Comparison of ENCODE assay signal across 9 cellular contexts in the genomic region with DNA sequence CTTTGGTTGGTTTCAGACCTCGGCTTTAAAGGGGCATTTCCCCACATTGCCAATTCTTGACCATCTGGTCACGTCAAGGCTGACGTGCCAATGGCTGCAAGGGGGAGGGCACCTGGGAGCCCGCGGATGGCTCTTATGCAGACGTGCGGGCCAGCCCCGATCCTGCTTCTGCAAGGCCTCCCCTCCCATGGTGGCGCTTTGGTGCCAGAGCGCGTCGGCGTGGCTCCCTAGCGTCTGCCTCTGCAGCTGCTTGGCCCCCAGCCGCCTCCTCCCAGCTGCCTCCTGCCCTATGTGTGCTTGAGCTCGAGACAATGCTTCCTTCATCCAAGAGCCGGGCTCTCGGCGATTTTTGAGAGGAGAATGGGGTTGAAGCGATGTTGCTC. TPM values are rescaled to one million over a fixed set of nuclear protein-coding genes. Genes with fewer than 3 reads are reported as not detected.
DNase-seq lines count a peak whose midpoint lies in the region; ATAC-seq lines count a peak whose summit lies in the region.
"Had no signal": no experiment of that assay in that cellular context is flagged by ENCODE, and none has a peak within 500 bp of the region (broad histone marks: within the 10 kb centered on the region; RNA-seq: fewer than 3 reads in every experiment).

No MANE protein-coding gene starts in this region.

- peak overlapping the region; percentile 39 for H3K9ac ChIP-seq in skeletal muscle satellite cell (ENCODE audit: low read depth, low read length)

- intact Hi-C loops in activated naive CD4-positive, alpha-beta T cell treated with anti-CD3 and anti-CD28 coated beads for 36 hours (cut with micrococcal nuclease): no loop called here

- no peak for ATAC-seq in activated naive CD8-positive, alpha-beta T cell treated with anti-CD3 and anti-CD28 coated beads, Interleukin-2, amount 50 U/mL, for 24 hours
- no peak for ATAC-seq in HG03460 (IDR thresholded peaks at IDR 0.05; ENCODE audit: unreplicated experiment)

- peak overlapping the region; percentile 38 for H3K4me3 ChIP-seq in skeletal muscle satellite cell (ENCODE audit: low read length)

- CTCF ChIA-PET in activated naive CD4-positive, alpha-beta T cell treated with anti-CD3 and anti-CD28 coated beads for 36 hours (lab: Charles Lee): no interaction called here

- no peak overlapping the region for H3K4me3 Mint-ChIP-seq in activated naive CD8-positive, alpha-beta T cell treated with anti-CD3 and anti-CD28 coated beads, Interleukin-2, amount 50 U/mL, for 24 hours
- H3K4me3 Mint-ChIP-seq in activated naive CD4-positive, alpha-beta T cell treated with anti-CD3 and anti-CD28 coated beads for 36 hours: no peak overlapping the region

- peaks cover 56% of the 10 kb centered on the region for H3K4me1 Mint-ChIP-seq in activated naive CD8-positive, alpha-beta T cell treated with anti-CD3 and anti-CD28 coated beads, Interleukin-2, amount 50 U/mL, for 24 hours
- peaks cover 63% of the 10 kb centered on the region for H3K4me1 Mint-ChIP-seq in activated naive CD4-positive, alpha-beta T cell treated with anti-CD3 and anti-CD28 coated beads for 36 hours (ENCODE audit: low read depth)

- H3K4me1 ChIP-seq in skeletal muscle satellite cell (ENCODE audit: control insufficient read depth, insufficient read depth, low read length): peaks cover 39% of the 10 kb centered on the region

- H3K9me3 Mint-ChIP-seq in activated naive CD8-positive, alpha-beta T cell treated with anti-CD3 and anti-CD28 coated beads, Interleukin-2, amount 50 U/mL, for 24 hours: no peaks in the 10 kb centered on the region
- peaks cover 5% of the 10 kb centered on the region for H3K9me3 Mint-ChIP-seq in activated naive CD4-positive, alpha-beta T cell treated with anti-CD3 and anti-CD28 coated beads for 36 hours

- peaks cover 26% of the 10 kb centered on the region for H3K36me3 ChIP-seq in skeletal muscle satellite cell (ENCODE audit: insufficient read depth, low read length)

- peak overlapping the region; percentile 70 for H3K4me2 ChIP-seq in skeletal muscle satellite cell (ENCODE audit: low read length)

- DNase-seq in GM03348 (ENCODE audit: low spot score) (peak; percentile 52), hippocampal formation (lab: John Stamatoyannopoulos, UW) (peak; percentile 85 to 87), GOT3 (lab: John Stamatoyannopoulos, UW) (no peak), NCI-H226 (no peak)
- DNase-seq in activated naive CD8-positive, alpha-beta T cell treated with anti-CD3 and anti-CD28 coated beads, Interleukin-2, amount 50 U/mL, for 24 hours: no peak
- DNase-seq in activated naive CD4-positive, alpha-beta T cell treated with anti-CD3 and anti-CD28 coated beads for 36 hours: no peak
- DNase-seq: activated CD8-positive, alpha-beta memory T cell treated with anti-CD3 and anti-CD28 coated beads, Interleukin-2, amount 50 U/mL, for 48 hours had no signal

- peaks cover 12% of the 10 kb centered on the region for H3K9me3 ChIP-seq in skeletal muscle satellite cell (replicated peaks; ENCODE audit: low read length)

- H3K27me3 Mint-ChIP-seq in activated naive CD8-positive, alpha-beta T cell treated with anti-CD3 and anti-CD28 coated beads, Interleukin-2, amount 50 U/mL, for 24 hours: no peaks in the 10 kb centered on the region
- no peaks in the 10 kb centered on the region for H3K27me3 Mint-ChIP-seq in activated naive CD4-positive, alpha-beta T cell treated with anti-CD3 and anti-CD28 coated beads for 36 hours (ENCODE audit: low read depth)

- peaks cover 11% of the 10 kb centered on the region for H3K36me3 Mint-ChIP-seq in activated naive CD8-positive, alpha-beta T cell treated with anti-CD3 and anti-CD28 coated beads, Interleukin-2, amount 50 U/mL, for 24 hours (ENCODE audit: low read depth)
- peaks cover 24% of the 10 kb centered on the region for H3K36me3 Mint-ChIP-seq in activated naive CD4-positive, alpha-beta T cell treated with anti-CD3 and anti-CD28 coated beads for 36 hours (ENCODE audit: low read depth)

- H3K27me3 ChIP-seq in skeletal muscle satellite cell (ENCODE audit: control insufficient read depth, insufficient read depth, low read length): no peaks in the 10 kb centered on the region

- peak overlapping the region; percentile 67 for H3K27ac Mint-ChIP-seq in activated naive CD8-positive, alpha-beta T cell treated with anti-CD3 and anti-CD28 coated beads, Interleukin-2, amount 50 U/mL, for 24 hours
- H3K27ac Mint-ChIP-seq in activated naive CD4-positive, alpha-beta T cell treated with anti-CD3 and anti-CD28 coated beads for 36 hours: no peak overlapping the region

RNA-seq across cellular contexts. Expression of gene SKI, which starts 29.1 kb away (rescaled TPM):
- total RNA-seq in skeletal muscle satellite cell (2012; rRNA removed): 16.7 and 24.0 TPM in 2 replicates
- 10 to 100 TPM; 25.5 to 26.3 TPM for total RNA-seq in activated naive CD4-positive, alpha-beta T cell treated with anti-CD3 and anti-CD28 coated beads for 36 hours

Comparison
In these comparisons a context has a peak if more than half of its experiments do, and no peak if none do; other contexts are left out.
1. DNase-seq: peak in GM03348 (single experiment) and hippocampal formation (2 of 2); none in activated naive CD8-positive, alpha-beta T cell treated with anti-CD3 and anti-CD28 coated beads, Interleukin-2, amount 50 U/mL, for 24 hours (single experiment), activated naive CD4-positive, alpha-beta T cell treated with anti-CD3 and anti-CD28 coated beads for 36 hours (single experiment), GOT3 (single experiment) and NCI-H226 (single experiment).